In the genomic region with DNA sequence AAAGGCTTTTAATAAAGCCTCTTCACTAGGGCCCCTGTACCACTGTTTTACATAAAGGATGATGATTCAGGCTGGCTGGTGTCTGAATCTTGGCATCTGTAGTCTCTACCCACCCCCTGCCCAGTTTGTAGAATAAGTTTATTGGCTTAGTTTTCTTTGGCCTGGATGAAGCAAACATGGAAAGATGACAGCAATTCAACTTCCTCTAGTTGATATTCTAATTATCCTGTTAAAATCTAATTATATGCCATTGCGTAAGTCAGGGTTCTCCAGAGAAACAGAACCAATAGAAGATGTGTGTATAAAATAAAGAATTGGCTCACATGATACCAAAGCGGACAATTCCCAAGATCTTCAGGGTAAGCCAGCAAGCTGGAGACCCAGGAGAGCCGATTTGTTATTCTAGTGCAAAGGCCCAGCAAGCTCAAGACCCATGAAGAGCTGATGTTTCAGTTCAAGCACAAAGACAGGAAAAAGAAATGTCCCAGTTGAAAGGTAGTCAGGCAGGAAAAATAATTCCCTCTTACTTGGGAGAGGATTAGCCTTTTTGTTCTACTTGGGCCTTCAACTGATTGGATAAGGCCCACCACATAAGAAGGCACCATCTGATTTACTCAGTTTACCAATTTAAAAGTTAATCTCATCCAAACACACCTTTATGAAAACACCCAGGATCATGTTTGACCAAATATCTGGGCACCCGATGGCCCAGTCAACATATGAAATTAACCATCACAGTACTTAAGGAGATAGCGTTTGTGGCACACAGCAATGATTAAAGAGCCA, we compare ENCODE assay signal across 18 cellular contexts.
DNase-seq lines count a peak whose midpoint lies in the region; ATAC-seq and TF ChIP-seq lines count a peak whose summit lies in the region.
"Had no signal": no experiment of that assay in that cellular context is flagged by ENCODE, and none has a peak within 500 bp of the region (broad histone marks: within the 10 kb centered on the region; RNA-seq: fewer than 3 reads in every experiment).

No MANE protein-coding gene starts in this region.

- H2AK9ac ChIP-seq in IMR-90 (replicated peaks; ENCODE audit: low read depth, low read length, poor library complexity) = no peak overlapping the region

- H2BK120ac ChIP-seq in IMR-90 (ENCODE audit: low read depth, low read length) = no peak overlapping the region

- in situ Hi-C loops in IMR-90 (cut with MboI; ENCODE audit: low sequenced_read_pairs) = no loop called here

- H3K18ac ChIP-seq in IMR-90 (ENCODE audit: low read depth, low read length) = no peak overlapping the region

- ATAC-seq in IMR-90 (ENCODE audit: low read depth) = peak; percentile 37; the same call in 1 of the 2 replicates

- intact Hi-C loops in A673 (cut with micrococcal nuclease; ENCODE audit: unreplicated experiment) (no loop called here), IMR-90 (cut with micrococcal nuclease) (no loop called here)

- peaks cover 4% of the 10 kb centered on the region; the same call in 1 of the 2 replicates for H3K9me1 ChIP-seq in IMR-90 (ENCODE audit: insufficient read depth, low read length)

- 100% methylated on average over 1 of the region's 5 CpGs; no CpG with 5 or more reads in 1 of the 2 experiments for WGBS in IMR-90 (ENCODE audit: extremely low coverage in 2 of 2, insufficient read length in 1 of 2), 2 experiments

- H2AK5ac ChIP-seq in IMR-90 (ENCODE audit: low read depth, low read length) = no peak overlapping the region

- no peak overlapping the region for H4K8ac ChIP-seq in IMR-90 (ENCODE audit: low read depth in 2 of 2, low read length in 2 of 2)

- TF ChIP-seq POLR2A in IMR-90 (IDR thresholded peaks at IDR 0.05; ENCODE audit: low read depth, low read length) = no peak

- CTCF ChIA-PET in A673 (lab: Charles Lee) = no interaction called here
- CTCF ChIA-PET in IMR-90 (lab: Yijun Ruan, JAX) = no interaction called here

- TF ChIP-seq CTCF in A673 (conservative IDR thresholded peaks at IDR 0.05; ENCODE audit: low read depth, low read length) = no peak
- no peak for TF ChIP-seq CTCF in IMR-90 (conservative IDR thresholded peaks at IDR 0.05; ENCODE audit: low read depth, low read length)

- dilution Hi-C loops in IMR-90 (cut with HindIII; ENCODE audit: low sequenced_read_pairs, unreplicated experiment) = no loop called here

- H4K5ac ChIP-seq in IMR-90 (ENCODE audit: low read depth, low read length) = no peak overlapping the region

- no peak overlapping the region for H2AFZ ChIP-seq in IMR-90 (replicated peaks; ENCODE audit: low read length, poor library complexity)

- BruUV-seq in A673 (replicated peaks; lab: Mats Ljungman, UMichigan) (no TSS peak), IMR-90 (replicated peaks; lab: Mats Ljungman, UMichigan) (no TSS peak)

- H3K36me3 ChIP-seq in A673 (ENCODE audit: insufficient read depth, low read length, poor library complexity, severe bottlenecking) (no peaks in the 10 kb centered on the region), IMR-90 (ENCODE audit: control insufficient read depth, insufficient read depth, low read length) (no peaks in the 10 kb centered on the region; the same call in 1 of the 2 replicates), adipocyte (ENCODE audit: control insufficient read depth, insufficient read depth, low read length, severe bottlenecking) (no peaks in the 10 kb centered on the region)
- H3K36me3 ChIP-seq: BLaER1 treated with 17β-estradiol and CSF1 and Interleukin-3, amounts not matched to agents 10 nM and 100 nM had no signal

- H3K4ac ChIP-seq in IMR-90 (ENCODE audit: low read depth, low read length) = no peak overlapping the region

- H3K4me3 ChIP-seq in A673 (ENCODE audit: low read depth, low read length, poor library complexity, severe bottlenecking) (no peak overlapping the region), IMR-90 (ENCODE audit: insufficient read depth, low read depth, low read length) (no peak overlapping the region), adipocyte (ENCODE audit: low read length) (no peak overlapping the region)
- H3K4me3 ChIP-seq: BLaER1 treated with 17β-estradiol and CSF1 and Interleukin-3, amounts not matched to agents 10 nM and 100 nM had no signal

- H3K4me2 ChIP-seq in IMR-90 (ENCODE audit: low read depth, low read length) = no peak overlapping the region

- no peak overlapping the region for H3K56ac ChIP-seq in IMR-90 (ENCODE audit: extremely low read depth, insufficient read depth, low read length)

- H2BK5ac ChIP-seq in IMR-90 (ENCODE audit: low read depth, low read length, poor library complexity, severe bottlenecking) = no peak overlapping the region

- no peak overlapping the region for H2BK15ac ChIP-seq in IMR-90 (ENCODE audit: low read depth, low read length)

- H3K79me1 ChIP-seq in IMR-90 (ENCODE audit: low read depth in 1 of 2, low read length in 2 of 2) = no peaks in the 10 kb centered on the region; a peak in 1 of 4 replicates

- H3K9me3 ChIP-seq in A673 (ENCODE audit: low read depth, low read length, poor library complexity, severe bottlenecking) (no peaks in the 10 kb centered on the region), IMR-90 (ENCODE audit: control insufficient read depth, insufficient read depth, low read length) (no peaks in the 10 kb centered on the region), adipocyte (ENCODE audit: control insufficient read depth, low read length) (no peaks in the 10 kb centered on the region)
- H3K9me3 ChIP-seq: BLaER1 treated with 17β-estradiol and CSF1 and Interleukin-3, amounts not matched to agents 10 nM and 100 nM had no signal

- H3K27ac ChIP-seq in A673 (ENCODE audit: low read depth, low read length, poor library complexity, severe bottlenecking) = no peak overlapping the region
- H3K27ac ChIP-seq in IMR-90 (ENCODE audit: insufficient read depth, low read length) = no peak overlapping the region
- H3K27ac ChIP-seq: BLaER1 treated with 17β-estradiol and CSF1 and Interleukin-3, amounts not matched to agents 10 nM and 100 nM had no signal

- DNase-seq in A673 (ENCODE audit: low spot score) (peak; percentile 92), IMR-90 (no peak), adipocyte (ENCODE audit: low read depth) (peak; percentile 5), fibroblast of peridontal ligament (ENCODE audit: extremely low read depth) (peak; percentile 73), NCI-H524 (lab: John Stamatoyannopoulos, UW) (no peak), NCI-H1417 (lab: John Stamatoyannopoulos, UW) (no peak)
- no peak for DNase-seq in activated effector memory CD4-positive, alpha-beta T cell treated with Interleukin-2 at 50 U/mL for 16 hours
- DNase-seq: 8988T; ACHN; Calu3; CD4-positive, CD25-positive, alpha-beta regulatory T cell; DMS 273 treated with DMSO at 0.1 percent for 48 hours; DMS79; EL; GDM1; GOT3; H9 had no signal

- peaks cover 41% of the 10 kb centered on the region for H3K4me1 ChIP-seq in A673 (ENCODE audit: insufficient read depth, low read length, poor library complexity, severe bottlenecking)
- peaks cover 2% of the 10 kb centered on the region; the same call in 1 of the 2 replicates for H3K4me1 ChIP-seq in IMR-90 (ENCODE audit: control insufficient read depth, insufficient read depth, low read length)
- H3K4me1 ChIP-seq in adipocyte (ENCODE audit: control insufficient read depth, insufficient read depth, low read length) = peaks cover 4% of the 10 kb centered on the region

- TF ChIP-seq RAD21 in IMR-90 (IDR thresholded peaks at IDR 0.05; ENCODE audit: low read length) = no peak

- H4K20me1 ChIP-seq in IMR-90 (ENCODE audit: insufficient read depth, low read length) = no peaks in the 10 kb centered on the region
- H4K20me1 ChIP-seq: BLaER1 treated with 17β-estradiol and CSF1 and Interleukin-3, amounts not matched to agents 10 nM and 100 nM had no signal

- H2BK20ac ChIP-seq in IMR-90 (ENCODE audit: low read depth, low read length) = no peak overlapping the region

- POLR2A ChIA-PET in A673 (lab: Charles Lee; ENCODE audit: low non-redundant PET) (no interaction called here), IMR-90 (lab: Charles Lee; ENCODE audit: unreplicated experiment) (no interaction called here)

- no peak overlapping the region for H4K91ac ChIP-seq in IMR-90 (ENCODE audit: insufficient read depth, low read depth, low read length)

- no peak overlapping the region for H3K23ac ChIP-seq in IMR-90 (ENCODE audit: low read depth, low read length)

- H3K27me3 ChIP-seq in A673 (replicated peaks; ENCODE audit: insufficient read depth, low read depth, low read length, poor library complexity) (no peaks in the 10 kb centered on the region), IMR-90 (ENCODE audit: control insufficient read depth, insufficient read depth, low read length) (no peaks in the 10 kb centered on the region), adipocyte (replicated peaks; ENCODE audit: control insufficient read depth, insufficient read depth, low read length) (no peaks in the 10 kb centered on the region)
- H3K27me3 ChIP-seq: BLaER1 treated with 17β-estradiol and CSF1 and Interleukin-3, amounts not matched to agents 10 nM and 100 nM had no signal

- H3K9ac ChIP-seq in IMR-90 (ENCODE audit: low read depth, low read length) (no peak overlapping the region), adipocyte (ENCODE audit: low read length) (no peak overlapping the region)
- H3K9ac ChIP-seq: BLaER1 treated with 17β-estradiol and CSF1 and Interleukin-3, amounts not matched to agents 10 nM and 100 nM had no signal

- H3K14ac ChIP-seq in IMR-90 (replicated peaks; ENCODE audit: low read depth, low read length) = no peak overlapping the region

TF ChIP-seq in IMR-90, 13 proteins besides CTCF, POLR2A, EP300 and RAD21:
- no peak for TF ChIP-seq CHD1 (IDR thresholded peaks at IDR 0.05; ENCODE audit: low read depth, low read length)
- TF ChIP-seq CEBPB (IDR thresholded peaks at IDR 0.05; ENCODE audit: low read depth, low read length) = peak; percentile 51; the same call in 1 of the 2 replicates

Comparison
In these comparisons a context has a peak if more than half of its experiments do, and no peak if none do; other contexts are left out.
1. DNase-seq: peak in A673 (single experiment), adipocyte (single experiment) and fibroblast of peridontal ligament (single experiment); none in IMR-90 (single experiment), NCI-H524 (0 of 2), NCI-H1417 (0 of 3) and activated effector memory CD4-positive, alpha-beta T cell treated with Interleukin-2 at 50 U/mL for 16 hours (single experiment).